1 cellular context compared by ENCODE assay signal in the genomic region with DNA sequence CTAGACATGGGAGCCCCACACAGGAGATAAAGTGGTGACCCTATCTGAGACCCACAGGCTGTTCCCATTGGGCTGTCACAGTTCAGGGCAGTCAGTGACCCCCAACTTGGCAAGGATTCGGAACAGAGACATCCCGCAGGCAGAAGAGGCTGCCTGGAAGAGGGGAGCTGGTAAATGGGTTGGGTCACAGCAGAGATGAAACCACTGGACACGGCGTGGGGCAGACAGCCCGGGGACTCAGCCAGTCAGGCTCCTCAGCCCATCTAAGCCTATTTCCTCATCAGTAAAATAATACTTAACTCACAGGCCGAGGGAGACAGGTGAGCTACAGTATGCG.
TF ChIP-seq lines count a peak whose summit lies in the region.

No MANE protein-coding gene starts in this region.

TF ChIP-seq in K562, 482 proteins besides CTCF, POLR2A, EP300 and RAD21:
- TF ChIP-seq CBFA2T3 (IDR thresholded peaks at IDR 0.05) (peak; percentile 37), RBM14 (IDR thresholded peaks at IDR 0.05; ENCODE audit: borderline replicate concordance, insufficient read depth, low read depth, low read length) (no peak), RBFOX2 (IDR thresholded peaks at IDR 0.05; ENCODE audit: low read depth, low read length) (peak; percentile 33; the same call in 1 of the 2 replicates)
